In the genomic region with DNA sequence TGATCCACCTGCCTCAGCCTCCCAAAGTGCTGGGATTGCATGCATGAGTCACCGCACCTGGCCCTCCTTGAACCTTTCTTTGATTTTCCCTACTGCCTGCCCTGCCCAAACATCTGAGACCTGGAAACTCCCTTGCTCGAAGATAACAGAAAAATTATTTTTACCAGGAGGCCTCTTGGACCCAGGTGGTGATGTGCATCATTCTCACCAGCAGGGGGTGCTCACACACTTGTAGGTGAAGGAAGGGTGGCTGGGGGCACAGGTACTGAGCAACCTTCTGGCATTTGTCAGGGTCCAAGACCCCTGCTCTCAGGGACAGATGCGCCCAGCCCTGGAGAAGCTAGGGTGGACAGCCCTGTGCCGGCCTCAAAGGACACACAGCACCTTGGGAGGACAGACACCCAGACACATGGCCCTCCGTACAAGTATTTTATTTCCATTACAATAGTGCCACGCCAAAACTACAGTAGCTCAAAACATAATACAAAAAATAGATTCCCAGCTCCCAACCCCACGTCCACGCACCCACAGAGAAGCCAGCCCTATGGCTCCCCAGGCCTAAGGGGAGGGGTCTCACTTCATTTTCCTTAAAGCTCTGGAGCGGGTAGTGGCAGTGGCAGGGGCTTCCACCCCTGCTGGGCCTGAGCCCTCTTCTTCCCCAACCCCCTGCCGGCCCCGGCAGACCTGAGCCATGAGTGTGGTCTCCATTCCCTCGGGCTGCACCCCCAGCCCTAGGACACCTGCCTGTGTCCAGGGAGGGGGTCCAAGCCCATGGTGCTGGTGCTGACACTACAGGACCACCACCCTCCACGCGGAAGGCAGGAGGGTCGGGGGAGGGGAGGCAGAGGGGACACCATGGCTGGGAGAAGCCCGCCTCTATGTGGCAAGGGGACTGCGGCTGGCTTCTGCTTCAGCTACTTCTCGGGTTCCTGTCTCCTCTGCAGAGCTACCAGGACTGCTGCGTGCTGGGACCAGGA, we compare ENCODE assay signal across 8 cellular contexts. TPM values are rescaled to one million over a fixed set of nuclear protein-coding genes. Genes with fewer than 3 reads are reported as not detected.
DNase-seq lines count a peak whose midpoint lies in the region; TF ChIP-seq lines count a peak whose summit lies in the region.

No MANE protein-coding gene starts in this region.

- H4K91ac ChIP-seq in H9 (ENCODE audit: insufficient read length, low read depth, low read length): no peak overlapping the region

- no peak overlapping the region for H2BK20ac ChIP-seq in H9 (ENCODE audit: low read depth, low read length, poor library complexity, severe bottlenecking)

- no peak overlapping the region for H3K56ac ChIP-seq in H9 (ENCODE audit: insufficient read length, low read depth, low read length)

- no CpG with 5 or more reads among the region's 19 CpGs for WGBS in H9 (ENCODE audit: extremely low coverage, insufficient read length, low lambda C conversion rate)

- H2AK5ac ChIP-seq in H9 (ENCODE audit: insufficient read length, low read length): no peak overlapping the region

- no peak overlapping the region for H4K8ac ChIP-seq in H9 (replicated peaks; ENCODE audit: insufficient read length, low read depth, low read length)

- H3K27ac ChIP-seq in H9 (ENCODE audit: insufficient read length, low read depth, low read length): no peak overlapping the region

- peaks cover 3 to 17% of the 10 kb centered on the region in 2 experiments for H3K4me1 Mint-ChIP-seq in H9
- peaks cover 4% of the 10 kb centered on the region for H3K4me1 Mint-ChIP-seq in activated naive CD4-positive, alpha-beta T cell treated with anti-CD3 and anti-CD28 coated beads, Interleukin-2, amount 10 ng/mL, durations not matched to agents 7 days and 5 days

- H3K4me2 ChIP-seq in H9 (ENCODE audit: insufficient read depth, insufficient read length, low read length): no peak overlapping the region

- H3K14ac ChIP-seq in H9 (ENCODE audit: insufficient read depth, low read length): peak overlapping the region; percentile 36; the same call in 1 of the 2 replicates

- no peaks in the 10 kb centered on the region for H3K79me1 ChIP-seq in H9 (ENCODE audit: insufficient read depth, low read depth, low read length, poor library complexity, severe bottlenecking)

- no peaks in the 10 kb centered on the region for H3K23me2 ChIP-seq in H9 (ENCODE audit: insufficient read length, low read depth, low read length, poor library complexity, severe bottlenecking)

- no peaks in the 10 kb centered on the region for H3K27me3 ChIP-seq in H9 (ENCODE audit: insufficient read depth, low read length)

- H2BK12ac ChIP-seq in H9 (ENCODE audit: insufficient read length, low read depth, low read length): no peak overlapping the region

- H3K23ac ChIP-seq in H9 (ENCODE audit: insufficient read length, low read depth, low read length): no peak overlapping the region

- H3K9me3 Mint-ChIP-seq in H9: no peaks in the 10 kb centered on the region
- H3K9me3 Mint-ChIP-seq in activated naive CD4-positive, alpha-beta T cell treated with anti-CD3 and anti-CD28 coated beads, Interleukin-2, amount 10 ng/mL, durations not matched to agents 7 days and 5 days: no peaks in the 10 kb centered on the region

- no peak overlapping the region; a peak in 1 of 7 replicates for H3K27ac Mint-ChIP-seq in H9
- H3K27ac Mint-ChIP-seq in activated naive CD4-positive, alpha-beta T cell treated with anti-CD3 and anti-CD28 coated beads, Interleukin-2, amount 10 ng/mL, durations not matched to agents 7 days and 5 days: peak overlapping the region; percentile 62

- CTCF ChIA-PET in activated naive CD4-positive, alpha-beta T cell treated with anti-CD3 and anti-CD28 coated beads, Interleukin-2, amount 10 ng/mL, durations not matched to agents 7 days and 5 days (lab: Charles Lee): interaction anchor here (0.6 to 4.9 kb wide), 21 partner anchors 9 to 510 kb away, joined by 3 to 57 read pairs (median 4); no protein-coding TSS in a partner anchor

- H3K4me3 Mint-ChIP-seq in H9: no peak overlapping the region
- no peak overlapping the region for H3K4me3 Mint-ChIP-seq in activated naive CD4-positive, alpha-beta T cell treated with anti-CD3 and anti-CD28 coated beads, Interleukin-2, amount 10 ng/mL, durations not matched to agents 7 days and 5 days

- no peak overlapping the region for H3K9ac ChIP-seq in H9 (ENCODE audit: extremely low read depth, insufficient read length, low read length)

- H3K79me2 ChIP-seq in H9 (ENCODE audit: insufficient read depth, low read length): no peaks in the 10 kb centered on the region

- H3K9me3 ChIP-seq in H9 (ENCODE audit: control insufficient read depth, low read depth, low read length): no peaks in the 10 kb centered on the region

- H4K5ac ChIP-seq in H9 (ENCODE audit: insufficient read length, low read depth, low read length): no peak overlapping the region

- no peak overlapping the region for H3K4ac ChIP-seq in H9 (ENCODE audit: low read depth, low read length)

- peaks cover 2 to 17% (median 17%) of the 10 kb centered on the region in 3 experiments for H3K36me3 Mint-ChIP-seq in H9 (ENCODE audit: insufficient read depth in 1 of 3, low read depth in 3 of 3)
- H3K36me3 Mint-ChIP-seq in activated naive CD4-positive, alpha-beta T cell treated with anti-CD3 and anti-CD28 coated beads, Interleukin-2, amount 10 ng/mL, durations not matched to agents 7 days and 5 days: peaks cover 13% of the 10 kb centered on the region

- no peak overlapping the region for H2BK5ac ChIP-seq in H9 (ENCODE audit: insufficient read length, low read length)

- H3K27me3 Mint-ChIP-seq in H9 (ENCODE audit: low read depth): peaks cover 2% of the 10 kb centered on the region; the same call in 1 of the 2 replicates
- H3K27me3 Mint-ChIP-seq in activated naive CD4-positive, alpha-beta T cell treated with anti-CD3 and anti-CD28 coated beads, Interleukin-2, amount 10 ng/mL, durations not matched to agents 7 days and 5 days: no peaks in the 10 kb centered on the region

- H2AFZ ChIP-seq in H9 (ENCODE audit: low read length): no peak overlapping the region

- no peak overlapping the region for H3T11ph ChIP-seq in H9 (ENCODE audit: low read length)

- H3K4me1 ChIP-seq in H9 (ENCODE audit: insufficient read depth, low read length): no peaks in the 10 kb centered on the region; the same call in 1 of the 2 replicates

- H3K18ac ChIP-seq in H9 (ENCODE audit: insufficient read length, low read depth, low read length): peak overlapping the region; percentile 51

- H2BK15ac ChIP-seq in H9 (ENCODE audit: low read depth, low read length): no peak overlapping the region

- H2BK120ac ChIP-seq in H9 (ENCODE audit: low read depth, low read length, poor library complexity, severe bottlenecking): no peak overlapping the region

- DNase-seq in Ammon's horn (ENCODE audit: low spot score) (peak; percentile 41), H9 (peak; percentile 71), SKM-1 (lab: John Stamatoyannopoulos, UW; ENCODE audit: unreplicated experiment) (peak; percentile 14), hepatic stellate cell (ENCODE audit: low spot score) (peak; percentile 42), cerebellar nuclear complex (lab: John Stamatoyannopoulos, UW) (no peak), mesenteric fat pad (ENCODE audit: low spot score) (no peak)
- peak; percentile 80 for DNase-seq in activated naive CD4-positive, alpha-beta T cell treated with anti-CD3 and anti-CD28 coated beads, Interleukin-2, amount 10 ng/mL, durations not matched to agents 7 days and 5 days
- peak; percentile 83 for DNase-seq in stimulated activated CD4-positive, alpha-beta T cell treated with anti-CD3 and anti-CD28 coated beads, Interleukin-15, amount 100 ng/mL, for 24 hours

- peak; percentile 83 for TF ChIP-seq CTCF in H9 (conservative IDR thresholded peaks at IDR 0.05)

- no peaks in the 10 kb centered on the region for H4K20me1 ChIP-seq in H9 (ENCODE audit: control insufficient read depth, insufficient read depth, insufficient read length)

RNA-seq across cellular contexts. Expression of gene EIF4G3, which starts 40.4 kb away (rescaled TPM):
- 65.5 and 72.0 TPM in 2 replicates for total RNA-seq in H9 (2021)
- 71.7 TPM for total RNA-seq in mesenteric fat pad

Comparison
In these comparisons a context has a peak if more than half of its experiments do, and no peak if none do; other contexts are left out.
1. DNase-seq: peak in Ammon's horn (single experiment), H9 (single experiment), SKM-1 (single experiment), activated naive CD4-positive, alpha-beta T cell treated with anti-CD3 and anti-CD28 coated beads, Interleukin-2, amount 10 ng/mL, durations not matched to agents 7 days and 5 days (single experiment), hepatic stellate cell (single experiment) and stimulated activated CD4-positive, alpha-beta T cell treated with anti-CD3 and anti-CD28 coated beads, Interleukin-15, amount 100 ng/mL, for 24 hours (single experiment); none in cerebellar nuclear complex (0 of 2) and mesenteric fat pad (single experiment).